In genomic region chr22:30680998-30681770, GRCh38 we compare ENCODE assay signal across 28 cellular contexts. TPM values are rescaled to one million over a fixed set of nuclear protein-coding genes. Genes with fewer than 3 reads are reported as not detected.
DNase-seq lines count a peak whose midpoint lies in the region; ATAC-seq and TF ChIP-seq lines count a peak whose summit lies in the region.
"Had no signal": no experiment of that assay in that cellular context is flagged by ENCODE, and none has a peak within 500 bp of the region (broad histone marks: within the 10 kb centered on the region; RNA-seq: fewer than 3 reads in every experiment).

No MANE protein-coding gene starts in this region.

- in situ Hi-C loops in ACHN (cut with HindIII; ENCODE audit: low pct_ligation_motif_present, low pct_unique_long_range_greater_than_20kb, low sequenced_read_pairs): no loop called here

- H2AFZ ChIP-seq in SK-N-SH (ENCODE audit: low read depth): no peak overlapping the region

- H3K4me2 ChIP-seq in SK-N-SH: no peak overlapping the region

- 100% methylated on average over 1 of the region's 1 CpG for WGBS in SK-N-SH (ENCODE audit: low lambda C conversion rate)
- WGBS in esophagus muscularis mucosa: 92% methylated on average over 1 of the region's 1 CpG
- 97 to 100% (median 100%) methylated on average over 1 of the region's 1 CpG for WGBS in stomach, 5 donors

- TF ChIP-seq CTCF in SK-N-SH (IDR thresholded peaks at IDR 0.05): no peak
- TF ChIP-seq CTCF in esophagus muscularis mucosa (IDR thresholded peaks at IDR 0.05): no peak
- no peak for TF ChIP-seq CTCF in stomach (IDR thresholded peaks at IDR 0.05)

- TF ChIP-seq POLR2A in esophagus muscularis mucosa (IDR thresholded peaks at IDR 0.05; ENCODE audit: low read depth) (no peak), stomach (IDR thresholded peaks at IDR 0.05) (no peak)

- no peaks in the 10 kb centered on the region for H3F3A ChIP-seq in SK-N-SH (replicated peaks; ENCODE audit: insufficient read depth)

- H3K27me3 ChIP-seq in SK-N-SH (ENCODE audit: insufficient read depth) (no peaks in the 10 kb centered on the region), adipocyte (replicated peaks; ENCODE audit: control insufficient read depth, insufficient read depth, low read length) (no peaks in the 10 kb centered on the region), esophagus muscularis mucosa (peaks cover 0 to 4% (median 0%) of the 10 kb centered on the region in 4 donors), stomach (no peaks in the 10 kb centered on the region)
- H3K27me3 ChIP-seq: breast epithelium, colonic mucosa, Peyer's patch had no signal

- H3K27ac ChIP-seq in SK-N-SH (ENCODE audit: low read depth in 2 of 2, low read length in 1 of 2) (peak overlapping the region in 1 of 2 experiments; percentile 67; a peak in 2 of 4 replicates), temporal lobe (ENCODE audit: low read depth, low read length) (peak overlapping the region; percentile 25), esophagus muscularis mucosa (replicated peaks in 1 of 4) (no peak overlapping the region), stomach (peak overlapping the region in 1 of 5 donors; percentile 13)
- H3K27ac ChIP-seq: breast epithelium, colonic mucosa, Peyer's patch, SJCRH30 had no signal

- H3K4me3 ChIP-seq in SK-N-SH (ENCODE audit: low read depth in 2 of 2, low read length in 1 of 2) (no peak overlapping the region), adipocyte (ENCODE audit: low read length) (no peak overlapping the region), esophagus muscularis mucosa (no peak overlapping the region), stomach (no peak overlapping the region)
- H3K4me3 ChIP-seq: breast epithelium, colonic mucosa, Peyer's patch, SJCRH30 had no signal

- ATAC-seq in SK-N-SH treated with all-trans-retinoic acid at 6 μM for 48 hours: no peak; the same call in 2 of the 3 replicates
- ATAC-seq in left ventricle myocardium superior: peak; percentile 33
- ATAC-seq: activated T-cell treated with anti-CD3 and anti-CD28 coated beads, Interleukin-2, amount 50 U/mL, for 4 hours; naive thymus-derived CD4-positive, alpha-beta T cell; stimulated activated naive B cell treated with anti-CD40 and anti-IgM and Interleukin-4, amounts not matched to agents 10 μg/mL and 1 μg/mL and 100 μg/mL, for 72 hours; T-helper 17 cell had no signal

- no peaks in the 10 kb centered on the region for H3K9me2 ChIP-seq in SK-N-SH

- H4K20me1 ChIP-seq in SK-N-SH (ENCODE audit: insufficient read depth): no peaks in the 10 kb centered on the region

- POLR2A ChIA-PET in SK-N-SH (lab: Yijun Ruan, JAX): interaction anchor here (1.9 kb wide), 1 partner anchor 13 kb away, joined by 5 read pairs; no protein-coding TSS in a partner anchor

- 0 out of 4 replicates have a peak, but pooled peaks of 1 of the 2 experiments have one; percentile 6 for TF ChIP-seq EP300 in SK-N-SH (IDR thresholded peaks at IDR 0.05; ENCODE audit: borderline replicate concordance in 1 of 2, low read depth in 1 of 2, low read length in 1 of 2)
- TF ChIP-seq EP300 in esophagus muscularis mucosa (IDR thresholded peaks at IDR 0.05): no peak
- no peak for TF ChIP-seq EP300 in stomach (IDR thresholded peaks at IDR 0.05)

- no peaks in the 10 kb centered on the region for H3K36me3 ChIP-seq in SK-N-SH (replicated peaks in 1 of 2; ENCODE audit: control insufficient read depth in 1 of 2, insufficient read depth in 2 of 2, low read length in 1 of 2)
- no peaks in the 10 kb centered on the region for H3K36me3 ChIP-seq in adipocyte (ENCODE audit: control insufficient read depth, insufficient read depth, low read length, severe bottlenecking)
- H3K36me3 ChIP-seq in esophagus muscularis mucosa: no peaks in the 10 kb centered on the region
- H3K36me3 ChIP-seq in stomach: no peaks in the 10 kb centered on the region
- H3K36me3 ChIP-seq: breast epithelium, colonic mucosa, Peyer's patch, SJCRH30 had no signal

- H3K9ac ChIP-seq in SK-N-SH (no peak overlapping the region), adipocyte (ENCODE audit: low read length) (no peak overlapping the region)

- DNase-seq in SK-N-SH: peak; percentile 34
- DNase-seq in adipocyte (ENCODE audit: low read depth): peak; percentile 16
- DNase-seq in left ventricle myocardium superior: peak; percentile 36
- no peak for DNase-seq in esophagus muscularis mucosa (ENCODE audit: extremely low spot score)
- DNase-seq in ACHN: no peak
- DNase-seq in stomach: no peak
- DNase-seq: activated CD4-positive, alpha-beta T cell treated with anti-CD3 and anti-CD28 coated beads for 48 hours; activated naive CD4-positive, alpha-beta T cell; activated T-cell treated with anti-CD3 and anti-CD28 coated beads, Interleukin-2, amount 50 U/mL, for 4 hours; AML-193; amniotic stem cell; DMS53; GF-D8; KBM-7; MM.1S; naive thymus-derived CD4-positive, alpha-beta T cell; NCI-H146; NCI-H510A treated with DMSO at 0.1 percent for 48 hours; SJCRH30; stimulated activated CD4-positive, alpha-beta T cell treated with anti-CD3 and anti-CD28 coated beads, Interleukin-12 subunit alpha, Interleukin-12 subunit beta, amount 100 ng/mL, for 4 hours; stimulated activated CD4-positive, alpha-beta T cell treated with anti-CD3 and anti-CD28 coated beads, Interleukin-4, amount 100 ng/mL, for 24 hours; stimulated activated naive B cell treated with anti-CD40 and anti-IgM and Interleukin-4, amounts not matched to agents 10 μg/mL and 1 μg/mL and 100 μg/mL, for 72 hours; T-helper 17 cell had no signal

- no peaks in the 10 kb centered on the region for H3K9me3 ChIP-seq in SK-N-SH
- no peaks in the 10 kb centered on the region for H3K9me3 ChIP-seq in adipocyte (ENCODE audit: control insufficient read depth, low read length)
- no peaks in the 10 kb centered on the region for H3K9me3 ChIP-seq in esophagus muscularis mucosa
- H3K9me3 ChIP-seq in stomach: no peaks in the 10 kb centered on the region
- H3K9me3 ChIP-seq: breast epithelium, colonic mucosa, Peyer's patch, SJCRH30 had no signal

- intact Hi-C loops in left ventricle myocardium superior (cut with micrococcal nuclease): no loop called here
- intact Hi-C loops in esophagus muscularis mucosa (cut with DNase I): no loop called here
- intact Hi-C loops in stomach (cut with DNase I; ENCODE audit: low total_unique reads): no loop called here

- H3K4me1 ChIP-seq in SK-N-SH (ENCODE audit: control insufficient read depth in 1 of 2, insufficient read depth in 2 of 2, low read depth in 1 of 2, low read length in 1 of 2): peaks cover 0 to 28% of the 10 kb centered on the region in 2 experiments; a peak in 1 of 4 replicates
- peaks cover 14% of the 10 kb centered on the region for H3K4me1 ChIP-seq in adipocyte (ENCODE audit: control insufficient read depth, insufficient read depth, low read length)
- H3K4me1 ChIP-seq in esophagus muscularis mucosa: no peaks in the 10 kb centered on the region
- peaks cover 0 to 25% (median 2%) of the 10 kb centered on the region in 4 donors for H3K4me1 ChIP-seq in stomach
- H3K4me1 ChIP-seq: breast epithelium, colonic mucosa, Peyer's patch, SJCRH30 had no signal

- H3K79me2 ChIP-seq in SK-N-SH (ENCODE audit: insufficient read depth): no peaks in the 10 kb centered on the region

- no peak for TF ChIP-seq RAD21 in SK-N-SH (IDR thresholded peaks at IDR 0.05; ENCODE audit: low read length)

- CTCF ChIA-PET in SK-N-SH (lab: Yijun Ruan, JAX): interaction anchor here (1.2 to 3.0 kb wide), 5 partner anchors 9 to 82 kb away, joined by 3 to 15 read pairs (median 4); partner anchors contain the start of genes DUSP18 and SLC35E4

TF ChIP-seq in SK-N-SH, 30 proteins besides CTCF, POLR2A, EP300 and RAD21 (continues in another document):
- TF ChIP-seq FOXJ3 (CRISPR knock-in tag; IDR thresholded peaks at IDR 0.05) (no peak; the same call in 1 of the 2 replicates), TCF12 (IDR thresholded peaks at IDR 0.05) (no peak), GATA2 (CRISPR knock-in tag; IDR thresholded peaks at IDR 0.05) (peak; percentile 43; the same call in 1 of the 2 replicates), RCOR1 (IDR thresholded peaks at IDR 0.05; ENCODE audit: low read length) (peak; percentile 44; the same call in 1 of the 2 replicates), MAX (IDR thresholded peaks at IDR 0.05; ENCODE audit: low read depth) (no peak)

TF ChIP-seq in SK-N-SH treated with all-trans-retinoic acid at 6 μM for 48 hours, 23 proteins besides CTCF, POLR2A, EP300 and RAD21 (continues in another document):
- TF ChIP-seq, protein P1, sequence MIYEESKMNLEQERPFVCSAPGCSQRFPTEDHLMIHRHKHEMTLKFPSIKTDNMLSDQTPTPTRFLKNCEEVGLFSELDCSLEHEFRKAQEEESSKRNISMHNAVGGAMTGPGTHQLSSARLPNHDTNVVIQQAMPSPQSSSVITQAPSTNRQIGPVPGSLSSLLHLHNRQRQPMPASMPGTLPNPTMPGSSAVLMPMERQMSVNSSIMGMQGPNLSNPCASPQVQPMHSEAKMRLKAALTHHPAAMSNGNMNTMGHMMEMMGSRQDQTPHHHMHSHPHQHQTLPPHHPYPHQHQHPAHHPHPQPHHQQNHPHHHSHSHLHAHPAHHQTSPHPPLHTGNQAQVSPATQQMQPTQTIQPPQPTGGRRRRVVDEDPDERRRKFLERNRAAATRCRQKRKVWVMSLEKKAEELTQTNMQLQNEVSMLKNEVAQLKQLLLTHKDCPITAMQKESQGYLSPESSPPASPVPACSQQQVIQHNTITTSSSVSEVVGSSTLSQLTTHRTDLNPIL (CRISPR knock-in tag; IDR thresholded peaks at IDR 0.05; ENCODE audit: low read depth): no peak
- TF ChIP-seq RARB (CRISPR knock-in tag; IDR thresholded peaks at IDR 0.05): no peak
- TF ChIP-seq ZNF70 (CRISPR knock-in tag; IDR thresholded peaks at IDR 0.05): no peak

RNA-seq across cellular contexts. Expression of gene OSBP2, which starts 13.5 kb away (rescaled TPM):
- 2.6 and 3.1 TPM in 2 replicates for polyA plus RNA-seq in SK-N-SH (2012; rRNA removed)
- 1.5 and 2.4 TPM in 2 replicates for polyA plus RNA-seq in SK-N-SH (2012; cell fraction: cytosol; rRNA removed)
- 4.3 and 4.6 TPM in 2 replicates for polyA plus RNA-seq in SK-N-SH (2012; cell fraction: nucleus; rRNA removed)
- 16.0 TPM for total RNA-seq in left ventricle myocardium superior
- total RNA-seq in temporal lobe: 15.0 TPM
- 1 to 10 TPM in 3 of 4 donors, under 1 TPM in 1; 0.42 to 4.6 (median 2.9) TPM for total RNA-seq in esophagus muscularis mucosa
- 1 to 10 TPM in 3 of 5 donors, under 1 TPM in 1, not detected in 1; 0.58 to 9.5 (median 8.5) TPM for total RNA-seq in stomach
- polyA plus RNA-seq in stomach: 1 to 10 TPM; 1.3 to 1.8 (median 1.3) TPM
- total RNA-seq: SJCRH30 had no signal

RNA-seq across cellular contexts. Expression of gene DUSP18, which starts 13.5 kb away (rescaled TPM):
- polyA plus RNA-seq in SK-N-SH (2012; rRNA removed): 11.7 and 13.9 TPM in 2 replicates
- 5.2 and 7.8 TPM in 2 replicates for polyA plus RNA-seq in SK-N-SH (2012; cell fraction: cytosol; rRNA removed)
- 15.7 and 26.5 TPM in 2 replicates for polyA plus RNA-seq in SK-N-SH (2012; cell fraction: nucleus; rRNA removed)
- 2.5 TPM for total RNA-seq in left ventricle myocardium superior
- 21.9 TPM for total RNA-seq in temporal lobe
- total RNA-seq in esophagus muscularis mucosa: 10 to 100 TPM in 2 of 4 donors, 1 to 10 TPM in 2; 6.5 to 11.5 (median 9.8) TPM
- total RNA-seq in stomach: 10 to 100 TPM in 2 of 5 donors, 1 to 10 TPM in 2, not detected in 1; 4.5 to 46.9 (median 10.9) TPM
- 1 to 10 TPM; 1.4 to 4.2 (median 2.9) TPM for polyA plus RNA-seq in stomach

RNA-seq across cellular contexts. Expression of gene SLC35E4, which starts 45.6 kb away (rescaled TPM):
- polyA plus RNA-seq in SK-N-SH (2012; rRNA removed): 2.8 and 2.9 TPM in 2 replicates
- 1.7 and 2.9 TPM in 2 replicates for polyA plus RNA-seq in SK-N-SH (2012; cell fraction: cytosol; rRNA removed)
- polyA plus RNA-seq in SK-N-SH (2012; cell fraction: nucleus; rRNA removed): 3.3 and 3.9 TPM in 2 replicates
- total RNA-seq in left ventricle myocardium superior: 3.1 TPM
- 3.9 TPM for total RNA-seq in temporal lobe
- 10 to 100 TPM in 2 of 4 donors, 1 to 10 TPM in 2; 4.2 to 14.1 (median 9.7) TPM for total RNA-seq in esophagus muscularis mucosa
- total RNA-seq in stomach: 1 to 10 TPM in 4 of 5 donors, under 1 TPM in 1; 0.45 to 7.2 (median 2.6) TPM
- 1 to 10 TPM in 2 of 3 donors, under 1 TPM in 1; 0.46 to 3.4 (median 1.8) TPM for polyA plus RNA-seq in stomach

Comparison
In these comparisons a context has a peak if more than half of its experiments do, and no peak if none do; other contexts are left out.
1. DNase-seq: peak in SK-N-SH (single experiment), adipocyte (single experiment) and left ventricle myocardium superior (single experiment); none in esophagus muscularis mucosa (single experiment), ACHN (single experiment) and stomach (single experiment).